In genomic region chr11:13486926-13487660, GRCh38 we compare ENCODE assay signal across 8 cellular contexts. TPM values are rescaled to one million over a fixed set of nuclear protein-coding genes. Genes with fewer than 3 reads are reported as not detected.
A peak's percentile ranks its signal among the peaks of the same experiment; 100 is the strongest.
DNase-seq lines count a peak whose midpoint lies in the region; ATAC-seq and TF ChIP-seq lines count a peak whose summit lies in the region.

No MANE protein-coding gene starts in this region.

- H3K9me3 Mint-ChIP-seq in activated naive CD8-positive, alpha-beta T cell treated with anti-CD3 and anti-CD28 coated beads, Interleukin-2, amount 10 ng/mL, durations not matched to agents 7 days and 5 days: peaks cover 2% of the 10 kb centered on the region

- peak; percentile 53 for TF ChIP-seq CTCF in kidney epithelial cell (IDR thresholded peaks at IDR 0.05; ENCODE audit: insufficient read depth, low read length, poor library complexity, severe bottlenecking)

- DNase-seq in Daoy (ENCODE audit: low read depth): peak; percentile 78
- peak; percentile 72 for DNase-seq in activated naive CD8-positive, alpha-beta T cell treated with anti-CD3 and anti-CD28 coated beads, Interleukin-2, amount 10 ng/mL, durations not matched to agents 7 days and 5 days
- no peak for DNase-seq in kidney epithelial cell (ENCODE audit: low read depth)
- peak; percentile 30 to 50 (median 31) for DNase-seq in stimulated activated CD4-positive, alpha-beta T cell treated with anti-CD3 and anti-CD28 coated beads, TNF-alpha, amount 100 ng/mL, for 4 hours (ENCODE audit: low read depth in 3 of 3)
- no peak for DNase-seq in cerebellar cortex (ENCODE audit: low spot score)

- no peak overlapping the region for H3K4me3 ChIP-seq in kidney epithelial cell (ENCODE audit: low read depth, low read length)

- POLR2A ChIA-PET in activated naive CD8-positive, alpha-beta T cell treated with anti-CD3 and anti-CD28 coated beads, Interleukin-2, amount 10 ng/mL, durations not matched to agents 7 days and 5 days (lab: Charles Lee): no interaction called here

- H3K4me1 Mint-ChIP-seq in activated naive CD8-positive, alpha-beta T cell treated with anti-CD3 and anti-CD28 coated beads, Interleukin-2, amount 10 ng/mL, durations not matched to agents 7 days and 5 days: peaks cover 5% of the 10 kb centered on the region

- H3K27ac Mint-ChIP-seq in activated naive CD8-positive, alpha-beta T cell treated with anti-CD3 and anti-CD28 coated beads, Interleukin-2, amount 10 ng/mL, durations not matched to agents 7 days and 5 days: peak overlapping the region; percentile 73

- peak; percentile 95 for ATAC-seq in HG02870 (IDR thresholded peaks at IDR 0.05; ENCODE audit: unreplicated experiment)
- peak; percentile 71; the same call in 2 of the 3 replicates for ATAC-seq in SK-N-SH treated with all-trans-retinoic acid at 6 μM for 48 hours
- ATAC-seq in activated naive CD8-positive, alpha-beta T cell treated with anti-CD3 and anti-CD28 coated beads, Interleukin-2, amount 10 ng/mL, durations not matched to agents 7 days and 5 days (ENCODE audit: low read depth): peak; percentile 92
- ATAC-seq in GM18519 (IDR thresholded peaks at IDR 0.05; ENCODE audit: low FRiP score, unreplicated experiment): no peak

- peaks cover 9% of the 10 kb centered on the region for H3K27me3 Mint-ChIP-seq in activated naive CD8-positive, alpha-beta T cell treated with anti-CD3 and anti-CD28 coated beads, Interleukin-2, amount 10 ng/mL, durations not matched to agents 7 days and 5 days

- peak overlapping the region; percentile 79 for H3K4me3 Mint-ChIP-seq in activated naive CD8-positive, alpha-beta T cell treated with anti-CD3 and anti-CD28 coated beads, Interleukin-2, amount 10 ng/mL, durations not matched to agents 7 days and 5 days

- H3K27me3 ChIP-seq in kidney epithelial cell (ENCODE audit: control insufficient read depth, insufficient read depth, low read length): no peaks in the 10 kb centered on the region

- H3K36me3 Mint-ChIP-seq in activated naive CD8-positive, alpha-beta T cell treated with anti-CD3 and anti-CD28 coated beads, Interleukin-2, amount 10 ng/mL, durations not matched to agents 7 days and 5 days: no peaks in the 10 kb centered on the region

- no peaks in the 10 kb centered on the region for H3K36me3 ChIP-seq in kidney epithelial cell (ENCODE audit: control insufficient read depth, insufficient read depth, low read length)

TF ChIP-seq in SK-N-SH treated with all-trans-retinoic acid at 6 μM for 48 hours, 23 proteins besides CTCF, POLR2A, EP300 and RAD21:
- TF ChIP-seq ZFP3 (CRISPR knock-in tag; IDR thresholded peaks at IDR 0.05): no peak
- TF ChIP-seq CREB5 (CRISPR knock-in tag; IDR thresholded peaks at IDR 0.05; ENCODE audit: low read depth): no peak
- no peak for TF ChIP-seq CSDC2 (CRISPR knock-in tag; IDR thresholded peaks at IDR 0.05)
- no peak for TF ChIP-seq PATZ1 (CRISPR knock-in tag; IDR thresholded peaks at IDR 0.05; ENCODE audit: borderline replicate concordance)
- TF ChIP-seq ZNF70 (CRISPR knock-in tag; IDR thresholded peaks at IDR 0.05): no peak
- no peak for TF ChIP-seq ZNF8 (CRISPR knock-in tag; IDR thresholded peaks at IDR 0.05)
- TF ChIP-seq RARB (CRISPR knock-in tag; IDR thresholded peaks at IDR 0.05): no peak
- no peak for TF ChIP-seq CSRNP3 (CRISPR knock-in tag; IDR thresholded peaks at IDR 0.05)
- TF ChIP-seq ZC3H10 (CRISPR knock-in tag; IDR thresholded peaks at IDR 0.05): no peak
- no peak for TF ChIP-seq TCF4 (CRISPR knock-in tag; IDR thresholded peaks at IDR 0.05; ENCODE audit: borderline replicate concordance)
- no peak for TF ChIP-seq SNAI2 (CRISPR knock-in tag; IDR thresholded peaks at IDR 0.05)
- no peak for TF ChIP-seq BACH2 (CRISPR knock-in tag; IDR thresholded peaks at IDR 0.05; ENCODE audit: borderline replicate concordance)
- TF ChIP-seq ZNF565 (CRISPR knock-in tag; conservative IDR thresholded peaks at IDR 0.05; ENCODE audit: low read depth): no peak
- no peak for TF ChIP-seq OSR1 (CRISPR knock-in tag; IDR thresholded peaks at IDR 0.05)

RNA-seq across cellular contexts. Expression of gene PTH, which starts 8.7 kb away (rescaled TPM):
- total RNA-seq in Daoy (2014; rRNA removed; shearing (Covaris generic)): not detected in 2 replicates
- total RNA-seq in activated naive CD8-positive, alpha-beta T cell treated with anti-CD3 and anti-CD28 coated beads, Interleukin-2, amount 10 ng/mL, durations not matched to agents 7 days and 5 days: not detected
- not detected in 2 replicates for total RNA-seq in kidney epithelial cell

RNA-seq across cellular contexts. Expression of gene BTBD10, which starts 24.1 kb away (rescaled TPM):
- total RNA-seq in Daoy (2014; rRNA removed; shearing (Covaris generic)): 62.2 and 68.4 TPM in 2 replicates
- total RNA-seq in activated naive CD8-positive, alpha-beta T cell treated with anti-CD3 and anti-CD28 coated beads, Interleukin-2, amount 10 ng/mL, durations not matched to agents 7 days and 5 days: 10 to 100 TPM; 20.1 to 21.8 TPM
- total RNA-seq in kidney epithelial cell: 60.7 and 70.7 TPM in 2 replicates

Comparison
In these comparisons a context has a peak if more than half of its experiments do, and no peak if none do; other contexts are left out.
1. DNase-seq: peak in Daoy (single experiment), activated naive CD8-positive, alpha-beta T cell treated with anti-CD3 and anti-CD28 coated beads, Interleukin-2, amount 10 ng/mL, durations not matched to agents 7 days and 5 days (single experiment) and stimulated activated CD4-positive, alpha-beta T cell treated with anti-CD3 and anti-CD28 coated beads, TNF-alpha, amount 100 ng/mL, for 4 hours (3 of 3); none in kidney epithelial cell (single experiment) and cerebellar cortex (single experiment).